ENCODE assay signal across 8 cellular contexts in the genomic region with DNA sequence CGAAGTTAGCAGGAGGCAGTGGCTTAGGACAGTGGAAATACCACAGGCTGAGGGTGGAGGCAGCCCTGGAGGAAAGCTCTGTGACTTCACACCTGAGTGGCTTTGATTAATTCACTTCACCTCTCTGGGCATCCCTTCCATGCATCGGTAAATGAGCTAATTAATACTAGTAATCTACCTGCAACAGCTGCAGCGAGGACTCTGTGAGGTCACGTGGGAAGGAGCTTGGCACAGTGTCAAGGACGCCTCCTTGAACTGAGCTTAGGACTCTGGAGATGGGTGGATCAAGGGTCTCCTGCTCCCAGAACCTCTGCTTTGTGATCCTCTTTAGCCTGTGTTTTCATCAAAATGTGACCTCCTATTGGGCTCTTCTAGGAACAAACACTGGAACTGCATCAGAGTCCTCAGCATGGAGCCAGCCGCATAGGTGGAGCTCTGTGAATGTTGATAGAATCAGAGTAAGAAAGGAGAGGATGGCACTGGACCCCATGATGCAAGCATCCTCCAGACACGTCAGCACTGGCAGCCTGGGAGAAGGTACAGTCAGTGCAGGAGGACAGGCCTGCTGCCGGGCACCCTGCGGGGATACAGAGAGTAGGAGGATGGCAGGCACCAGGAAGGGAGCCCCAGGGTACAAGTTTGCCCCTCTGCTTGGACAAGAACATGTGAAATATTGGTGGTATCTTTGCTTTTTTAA. TPM values are rescaled to one million over a fixed set of nuclear protein-coding genes. Genes with fewer than 3 reads are reported as not detected.
A peak's percentile ranks its signal among the peaks of the same experiment; 100 is the strongest.
DNase-seq lines count a peak whose midpoint lies in the region; ATAC-seq, FAIRE-seq and TF ChIP-seq lines count a peak whose summit lies in the region.

No MANE protein-coding gene starts in this region.

- peaks cover 42% of the 10 kb centered on the region for H3K27me3 Mint-ChIP-seq in progenitor cell of endocrine pancreas

- H3K4me3 Mint-ChIP-seq in progenitor cell of endocrine pancreas (ENCODE audit: low read depth) = peak overlapping the region; percentile 39

- H3K79me2 ChIP-seq in GM23248 (ENCODE audit: insufficient read depth) = no peaks in the 10 kb centered on the region

- no peak for FAIRE-seq in H54 (lab: Jason Lieb, UNC)

- H3K36me3 ChIP-seq in GM23248 (ENCODE audit: low read depth) = no peaks in the 10 kb centered on the region

- H3K27me3 ChIP-seq in GM23248 (replicated peaks; ENCODE audit: insufficient read depth) = no peaks in the 10 kb centered on the region

- no peak for ATAC-seq in HG03159 (IDR thresholded peaks at IDR 0.05; ENCODE audit: unreplicated experiment)

- TF ChIP-seq CTCF in progenitor cell of endocrine pancreas (IDR thresholded peaks at IDR 0.05; ENCODE audit: unreplicated experiment) = no peak

- no peaks in the 10 kb centered on the region for H3K9me3 Mint-ChIP-seq in progenitor cell of endocrine pancreas (ENCODE audit: low read depth)

- peak overlapping the region; percentile 95 for H3K4me2 ChIP-seq in GM23248 (ENCODE audit: unreplicated experiment)

- no peak overlapping the region for H3K27ac Mint-ChIP-seq in progenitor cell of endocrine pancreas

- peak overlapping the region; percentile 90 for H3K9ac ChIP-seq in GM23248

- 49 to 52% methylated on average over 9 of the region's 9 CpGs for WGBS in GM23248 (ENCODE audit: low coverage in 1 of 2, low lambda C conversion rate in 2 of 2, missing lambda C conversion rate in 2 of 2), 2 experiments

- H2AFZ ChIP-seq in GM23248 = peak overlapping the region; percentile 77

- no peak for TF ChIP-seq POLR2A in H54 (IDR thresholded peaks at IDR 0.05; ENCODE audit: low read depth, low read length)

- in situ Hi-C loops in GM23248 (cut with MboI) = no loop called here

- peak overlapping the region; percentile 83 for H3K27ac ChIP-seq in GM23248

- H3K4me3 ChIP-seq in GM23248 = peak overlapping the region; percentile 76

- peaks cover 13% of the 10 kb centered on the region for H3K4me1 Mint-ChIP-seq in progenitor cell of endocrine pancreas (ENCODE audit: low read depth)

- no peaks in the 10 kb centered on the region for H3K9me3 ChIP-seq in GM23248 (ENCODE audit: low read depth)

- H3K4me1 ChIP-seq in GM23248 (ENCODE audit: insufficient read depth) = peaks cover 14% of the 10 kb centered on the region

- H3F3A ChIP-seq in GM23248 (ENCODE audit: insufficient read depth) = peaks cover 7% of the 10 kb centered on the region; the same call in 1 of the 2 replicates

- no peaks in the 10 kb centered on the region for H3K9me2 ChIP-seq in GM23248 (ENCODE audit: insufficient read depth)

- H3K36me3 Mint-ChIP-seq in progenitor cell of endocrine pancreas (ENCODE audit: insufficient read depth) = no peaks in the 10 kb centered on the region

- DNase-seq in GM23248 (no peak), RPMI8226 (peak; percentile 34), cardiac septum (ENCODE audit: low spot score) (peak; percentile 59), progenitor cell of endocrine pancreas (ENCODE audit: low spot score, unreplicated experiment) (no peak), H54 (ENCODE audit: insufficient read length, low spot score) (no peak), Ammon's horn (ENCODE audit: low spot score) (no peak), iPS-NIHi7 (ENCODE audit: extremely low spot score) (no peak)

- no peaks in the 10 kb centered on the region for H4K20me1 ChIP-seq in GM23248 (ENCODE audit: insufficient read depth)

- intact Hi-C loops in cardiac septum (cut with DNase I) = loop anchor here (2.0 to 5.0 kb wide), 2 partner anchors 63 to 91 kb away; no protein-coding TSS in a partner anchor

RNA-seq across cellular contexts. Expression of a gene that starts 1.0 kb away (rescaled TPM):
- 9.0 and 12.3 TPM in 2 replicates for total RNA-seq in GM23248 (2014; rRNA removed; shearing (Covaris generic))
- polyA plus RNA-seq in GM23248 (2016; fragmentation: Nextera tagmentation; extraction: Ambion mirVana) = 8.8 and 9.5 TPM in 2 replicates
- total RNA-seq in cardiac septum (41.4 TPM), progenitor cell of endocrine pancreas (4.7 and 5.3 TPM in 2 replicates)

Comparison
In these comparisons a context has a peak if more than half of its experiments do, and no peak if none do; other contexts are left out.
1. DNase-seq: peak in RPMI8226 (single experiment) and cardiac septum (single experiment); none in GM23248 (single experiment), progenitor cell of endocrine pancreas (single experiment), H54 (single experiment), Ammon's horn (single experiment) and iPS-NIHi7 (single experiment).